ENCODE assay signal across 18 cellular contexts in genomic region chr5:5598547-5599113, GRCh38.
DNase-seq lines count a peak whose midpoint lies in the region; ATAC-seq, FAIRE-seq and TF ChIP-seq lines count a peak whose summit lies in the region.
"Had no signal": no experiment of that assay in that cellular context is flagged by ENCODE, and none has a peak within 500 bp of the region (broad histone marks: within the 10 kb centered on the region; RNA-seq: fewer than 3 reads in every experiment).

No MANE protein-coding gene starts in this region.

- no peaks in the 10 kb centered on the region for H3K4me1 ChIP-seq in keratinocyte (ENCODE audit: control insufficient read depth, extremely low read depth, insufficient read depth, low read length)
- H3K4me1 ChIP-seq: A549, upper lobe of left lung had no signal

- no peaks in the 10 kb centered on the region for H3K9me1 ChIP-seq in keratinocyte (ENCODE audit: control insufficient read depth, extremely low read depth, insufficient read depth, low read length)

- FAIRE-seq in keratinocyte (lab: Jason Lieb, UNC): no peak
- FAIRE-seq: A549 had no signal

- CTCF ChIA-PET in RWPE1 (lab: Yijun Ruan, JAX): no interaction called here

- H3K27ac ChIP-seq in RWPE1 (no peak overlapping the region), keratinocyte (ENCODE audit: control insufficient read depth, insufficient read depth, low read length) (peak overlapping the region; percentile 1)
- H3K27ac ChIP-seq: A549, upper lobe of left lung had no signal

- POLR2A ChIA-PET in RWPE1 (lab: Yijun Ruan, JAX; ENCODE audit: low non-redundant PET): no interaction called here

- H3K4me2 ChIP-seq in keratinocyte (ENCODE audit: control insufficient read depth, extremely low read depth, insufficient read depth, low read depth, low read length): no peak overlapping the region
- H3K4me2 ChIP-seq: A549 had no signal

- no peaks in the 10 kb centered on the region for H3K36me3 ChIP-seq in keratinocyte (ENCODE audit: control insufficient read depth in 2 of 2, extremely low read depth in 1 of 2, insufficient read depth in 2 of 2, low read length in 2 of 2)
- H3K36me3 ChIP-seq: upper lobe of left lung had no signal

- dilution Hi-C loops in keratinocyte (cut with MboI; ENCODE audit: extremely low pct_ligation_motif_present, low sequenced_read_pairs): no loop called here

- H2AFZ ChIP-seq in keratinocyte (ENCODE audit: control insufficient read depth, low read length): no peak overlapping the region

- no peaks in the 10 kb centered on the region for H3K79me2 ChIP-seq in keratinocyte (ENCODE audit: control insufficient read depth, insufficient read depth, low read length)

- TF ChIP-seq CTCF in RWPE1 (conservative IDR thresholded peaks at IDR 0.05; ENCODE audit: low read depth) (no peak), keratinocyte (optimal IDR thresholded peaks at IDR 0.05 in 1 of 3, IDR thresholded peaks at IDR 0.05 in 1 of 3, conservative IDR thresholded peaks at IDR 0.05 in 1 of 3; ENCODE audit: extremely low read depth in 1 of 3, insufficient read depth in 2 of 3, low read length in 3 of 3) (no peak)

- DNase-seq in NCI-H2029 (lab: John Stamatoyannopoulos, UW) (peak; percentile 31), NCI-H2029 treated with DMSO at 0.1 percent for 48 hours (lab: John Stamatoyannopoulos, UW) (no peak), HPDE6-E6E7 (ENCODE audit: extremely low spot score) (peak; percentile 3), RWPE1 (ENCODE audit: low spot score) (peak; percentile 29), keratinocyte (ENCODE audit: low read depth, low spot score) (peak; percentile 54), superior temporal gyrus (ENCODE audit: extremely low spot score) (no peak), KG1 (lab: John Stamatoyannopoulos, UW) (no peak)
- DNase-seq: activated naive CD4-positive, alpha-beta T cell treated with anti-CD3 and anti-CD28 coated beads, Interleukin-2, amount 10 ng/mL, durations not matched to agents 7 days and 5 days; activated T-cell treated with anti-CD3 and anti-CD28 coated beads, Interleukin-2, amount 50 U/mL, for 48 hours; GOT3; mesenchymal stem cell; naive B cell; NCI-H524; SW 1271; upper lobe of left lung had no signal

- no peaks in the 10 kb centered on the region for H3K27me3 ChIP-seq in keratinocyte (ENCODE audit: control insufficient read depth, extremely low read depth, insufficient read depth, low read length)
- H3K27me3 ChIP-seq: upper lobe of left lung had no signal

- no peak for ATAC-seq in HG02798 (IDR thresholded peaks at IDR 0.05; ENCODE audit: poor library complexity, unreplicated experiment)
- ATAC-seq: A549, Right ventricle myocardium inferior had no signal

- no peaks in the 10 kb centered on the region for H3K9me3 ChIP-seq in keratinocyte (ENCODE audit: control insufficient read depth, low read depth, low read length)
- H3K9me3 ChIP-seq: A549, upper lobe of left lung had no signal

- no peak overlapping the region for H3K4me3 ChIP-seq in keratinocyte (ENCODE audit: control insufficient read depth in 2 of 3, extremely low read depth in 1 of 3, insufficient read depth in 2 of 3, low read depth in 1 of 3, low read length in 3 of 3)
- H3K4me3 ChIP-seq: A549, upper lobe of left lung had no signal

- no peak overlapping the region for H3K9ac ChIP-seq in keratinocyte (ENCODE audit: control insufficient read depth, extremely low read depth, insufficient read depth, low read length)

- no peaks in the 10 kb centered on the region for H4K20me1 ChIP-seq in keratinocyte (ENCODE audit: control insufficient read depth, extremely low read depth, insufficient read depth, low read length)

Comparison
In these comparisons a context has a peak if more than half of its experiments do, and no peak if none do; other contexts are left out.
1. DNase-seq: peak in NCI-H2029 (single experiment), HPDE6-E6E7 (single experiment), RWPE1 (single experiment) and keratinocyte (single experiment); none in NCI-H2029 treated with DMSO at 0.1 percent for 48 hours (single experiment), superior temporal gyrus (single experiment) and KG1 (single experiment).